13 cellular contexts compared by ENCODE assay signal in genomic region chr9:128385493-128386205, GRCh38.
"Had no signal": no experiment of that assay in that cellular context is flagged by ENCODE, and none has a peak within 500 bp of the region (broad histone marks: within the 10 kb centered on the region; RNA-seq: fewer than 3 reads in every experiment).

No MANE protein-coding gene starts in this region.

- H3K4me1 ChIP-seq: ascending aorta, psoas muscle had no signal

- H3K27ac Mint-ChIP-seq: activated CD4-positive, alpha-beta memory T cell treated with anti-CD3 and anti-CD28 coated beads, Interleukin-2, amount 10 ng/mL, durations not matched to agents 7 days and 5 days; activated T-cell treated with anti-CD3 and anti-CD28 coated beads, Interleukin-2, amount 50 U/mL, for 72 hours; effector memory CD8-positive, alpha-beta T cell had no signal

- H3K9me3 ChIP-seq: ascending aorta, psoas muscle had no signal

- ATAC-seq: activated T-cell treated with anti-CD3 and anti-CD28 coated beads, Interleukin-2, amount 50 U/mL, for 72 hours; effector memory CD8-positive, alpha-beta T cell; left colon; naive thymus-derived CD4-positive, alpha-beta T cell; psoas muscle; stimulated activated naive CD8-positive, alpha-beta T cell treated with anti-CD3 and anti-CD28 coated beads, Interleukin-15, amount 100 ng/mL, for 72 hours had no signal

- H3K4me3 ChIP-seq: ascending aorta, coronary artery, psoas muscle had no signal

- H3K27me3 ChIP-seq: ascending aorta had no signal

- H3K9me3 Mint-ChIP-seq: activated CD4-positive, alpha-beta memory T cell treated with anti-CD3 and anti-CD28 coated beads, Interleukin-2, amount 10 ng/mL, durations not matched to agents 7 days and 5 days; activated T-cell treated with anti-CD3 and anti-CD28 coated beads, Interleukin-2, amount 50 U/mL, for 72 hours; effector memory CD8-positive, alpha-beta T cell; naive thymus-derived CD4-positive, alpha-beta T cell; stimulated activated naive CD8-positive, alpha-beta T cell treated with anti-CD3 and anti-CD28 coated beads, Interleukin-15, amount 100 ng/mL, for 72 hours had no signal

- H3K4me3 Mint-ChIP-seq: activated CD4-positive, alpha-beta memory T cell treated with anti-CD3 and anti-CD28 coated beads, Interleukin-2, amount 10 ng/mL, durations not matched to agents 7 days and 5 days; activated T-cell treated with anti-CD3 and anti-CD28 coated beads, Interleukin-2, amount 50 U/mL, for 72 hours; effector memory CD8-positive, alpha-beta T cell; naive thymus-derived CD4-positive, alpha-beta T cell; stimulated activated naive CD8-positive, alpha-beta T cell treated with anti-CD3 and anti-CD28 coated beads, Interleukin-15, amount 100 ng/mL, for 72 hours had no signal

- H3K27ac ChIP-seq: ascending aorta, coronary artery, psoas muscle had no signal

- DNase-seq: activated CD4-positive, alpha-beta memory T cell treated with anti-CD3 and anti-CD28 coated beads, Interleukin-2, amount 10 ng/mL, durations not matched to agents 7 days and 5 days; activated CD4-positive, alpha-beta T cell treated with anti-CD3 and anti-CD28 coated beads for 1 hour; activated T-cell treated with anti-CD3 and anti-CD28 coated beads, Interleukin-2, amount 50 U/mL, for 72 hours; effector memory CD8-positive, alpha-beta T cell; hippocampal formation; left colon; naive thymus-derived CD4-positive, alpha-beta T cell; occipital lobe; psoas muscle; stimulated activated CD4-positive, alpha-beta T cell treated with anti-CD3 and anti-CD28 coated beads, Interleukin-2, amount 100 ng/mL, for 48 hours; stimulated activated naive CD8-positive, alpha-beta T cell treated with anti-CD3 and anti-CD28 coated beads, Interleukin-15, amount 100 ng/mL, for 72 hours had no signal

- H3K4me1 Mint-ChIP-seq: activated CD4-positive, alpha-beta memory T cell treated with anti-CD3 and anti-CD28 coated beads, Interleukin-2, amount 10 ng/mL, durations not matched to agents 7 days and 5 days; stimulated activated naive CD8-positive, alpha-beta T cell treated with anti-CD3 and anti-CD28 coated beads, Interleukin-15, amount 100 ng/mL, for 72 hours had no signal

- H3K27me3 Mint-ChIP-seq: activated CD4-positive, alpha-beta memory T cell treated with anti-CD3 and anti-CD28 coated beads, Interleukin-2, amount 10 ng/mL, durations not matched to agents 7 days and 5 days; effector memory CD8-positive, alpha-beta T cell; naive thymus-derived CD4-positive, alpha-beta T cell; stimulated activated naive CD8-positive, alpha-beta T cell treated with anti-CD3 and anti-CD28 coated beads, Interleukin-15, amount 100 ng/mL, for 72 hours had no signal
